Comparison of ENCODE assay signal across 9 cellular contexts in genomic region chr13:51130348-51130747, GRCh38. TPM values are rescaled to one million over a fixed set of nuclear protein-coding genes. Genes with fewer than 3 reads are reported as not detected.
"Had no signal": no experiment of that assay in that cellular context is flagged by ENCODE, and none has a peak within 500 bp of the region (broad histone marks: within the 10 kb centered on the region; RNA-seq: fewer than 3 reads in every experiment).

No MANE protein-coding gene starts in this region.

- ATAC-seq: HCT116, K562 had no signal

- DNase-seq: GOT3, H7, IMR-90, KG1 had no signal

- H3K4me3 ChIP-seq: HAP-1, K562 had no signal

RNA-seq across cellular contexts. Expression of gene C13orf42, which starts 19.3 kb away (rescaled TPM):
- total RNA-seq: H4, HT-29, IMR-90 had no signal
- polyA plus RNA-seq: IMR-90, K562 had no signal
